Comparison of ENCODE assay signal across 19 cellular contexts in the genomic region with DNA sequence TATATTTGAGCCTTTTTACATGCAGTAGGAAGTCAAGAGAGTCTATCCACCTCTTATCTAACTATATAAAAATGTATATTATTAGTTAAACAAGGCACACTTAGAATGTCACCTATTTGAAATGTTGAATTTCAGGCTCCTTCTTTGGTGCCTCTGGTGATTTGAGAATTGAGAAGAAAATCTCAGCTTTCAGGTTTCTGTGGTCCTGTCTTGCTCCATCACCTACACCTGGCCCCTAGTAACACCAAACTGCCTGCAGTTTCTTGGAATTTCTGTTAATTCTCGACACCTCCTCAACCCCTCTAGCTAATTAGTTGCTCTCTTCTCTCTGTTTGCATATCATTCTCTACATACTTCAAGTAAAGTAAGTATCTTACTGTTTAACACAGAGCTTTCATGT.
"Had no signal": no experiment of that assay in that cellular context is flagged by ENCODE, and none has a peak within 500 bp of the region (broad histone marks: within the 10 kb centered on the region; RNA-seq: fewer than 3 reads in every experiment).

No MANE protein-coding gene starts in this region.

- H3K4me3 ChIP-seq: dorsolateral prefrontal cortex, esophagus squamous epithelium, gastrocnemius medialis, heart right ventricle, left lung, lower lobe of right lung had no signal

- H3K4me1 ChIP-seq: gastrocnemius medialis had no signal

- DNase-seq: dorsolateral prefrontal cortex; effector CD8-positive, alpha-beta T cell; effector memory CD8-positive, alpha-beta T cell; endodermal cell; erythroblast; esophagus squamous epithelium; foreskin fibroblast; foreskin melanocyte; gastrocnemius medialis; glutamatergic neuron; head of caudate nucleus; heart right ventricle; hippocampal formation; left cardiac atrium; left lung; left ventricle myocardium superior; lower lobe of right lung; mesenchymal stem cell; midbrain had no signal

- H3K27me3 ChIP-seq: dorsolateral prefrontal cortex, esophagus squamous epithelium, gastrocnemius medialis, heart right ventricle, left lung had no signal

- ATAC-seq: effector memory CD8-positive, alpha-beta T cell; gastrocnemius medialis; heart right ventricle; left cardiac atrium; left ventricle myocardium superior had no signal

- H3K9me3 ChIP-seq: esophagus squamous epithelium, gastrocnemius medialis, heart right ventricle, left lung, lower lobe of right lung had no signal

- H3K27ac ChIP-seq: dorsolateral prefrontal cortex, esophagus squamous epithelium, gastrocnemius medialis, heart right ventricle, left lung, lower lobe of right lung had no signal
